Comparison of ENCODE assay signal across 1 cellular context in the genomic region with DNA sequence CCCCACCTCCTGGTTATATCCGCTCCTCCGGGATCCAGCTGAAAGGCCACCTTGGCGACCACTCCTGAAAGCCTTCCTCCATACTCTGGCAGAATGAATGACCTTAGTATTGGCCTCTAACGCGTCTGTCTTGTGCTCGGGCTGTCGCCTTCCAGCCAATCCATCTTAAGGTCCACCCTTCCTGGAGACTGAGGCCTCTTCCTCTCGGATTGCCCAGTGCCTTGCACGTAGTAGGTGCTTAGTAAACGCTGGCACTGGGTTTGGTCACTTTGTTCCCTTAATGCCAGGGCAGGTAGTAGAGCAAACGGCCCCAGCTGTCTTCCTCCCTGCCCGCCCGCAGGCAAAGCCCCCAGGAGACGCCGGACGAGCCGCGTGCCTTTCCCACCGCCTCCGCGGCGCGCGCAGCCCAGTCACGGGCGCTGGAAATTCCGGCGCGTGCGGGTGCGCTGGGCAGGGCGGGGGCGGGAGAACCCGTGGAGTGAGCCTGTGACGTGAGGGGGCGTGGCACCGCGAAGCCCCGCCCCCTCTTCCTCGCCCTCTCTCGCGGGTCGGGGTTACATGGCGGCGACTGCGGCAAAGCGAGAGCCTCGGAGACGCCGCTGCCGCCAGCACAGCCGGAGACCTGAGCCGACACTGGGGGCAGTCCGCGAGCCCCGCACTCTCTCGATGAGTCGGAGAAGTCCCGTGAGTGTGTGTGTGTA.
A peak's percentile ranks its signal among the peaks of the same experiment; 100 is the strongest.
TF ChIP-seq lines count a peak whose summit lies in the region.

A gene (plus strand): TSS at position 527 of the 701 bp plus-strand sequence. CDS start 27,242 bp downstream, outside the sequence.

TF ChIP-seq in Ishikawa, 13 proteins besides CTCF, POLR2A, EP300 and RAD21 (continued from another document):
- TF ChIP-seq, protein P1, sequence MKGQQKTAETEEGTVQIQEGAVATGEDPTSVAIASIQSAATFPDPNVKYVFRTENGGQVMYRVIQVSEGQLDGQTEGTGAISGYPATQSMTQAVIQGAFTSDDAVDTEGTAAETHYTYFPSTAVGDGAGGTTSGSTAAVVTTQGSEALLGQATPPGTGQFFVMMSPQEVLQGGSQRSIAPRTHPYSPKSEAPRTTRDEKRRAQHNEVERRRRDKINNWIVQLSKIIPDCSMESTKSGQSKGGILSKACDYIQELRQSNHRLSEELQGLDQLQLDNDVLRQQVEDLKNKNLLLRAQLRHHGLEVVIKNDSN (IDR thresholded peaks at IDR 0.05): peak; percentile 59
- TF ChIP-seq, protein P2, sequence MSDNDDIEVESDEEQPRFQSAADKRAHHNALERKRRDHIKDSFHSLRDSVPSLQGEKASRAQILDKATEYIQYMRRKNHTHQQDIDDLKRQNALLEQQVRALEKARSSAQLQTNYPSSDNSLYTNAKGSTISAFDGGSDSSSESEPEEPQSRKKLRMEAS (IDR thresholded peaks at IDR 0.05): peak; percentile 94
- TF ChIP-seq TEAD4 (IDR thresholded peaks at IDR 0.05) (peak; percentile 87), NFIC (IDR thresholded peaks at IDR 0.05) (no peak)
